ENCODE assay signal across 13 cellular contexts in genomic region chr6:122758927-122759334, GRCh38. TPM values are rescaled to one million over a fixed set of nuclear protein-coding genes. Genes with fewer than 3 reads are reported as not detected.
DNase-seq lines count a peak whose midpoint lies in the region; ATAC-seq and TF ChIP-seq lines count a peak whose summit lies in the region.
"Had no signal": no experiment of that assay in that cellular context is flagged by ENCODE, and none has a peak within 500 bp of the region (broad histone marks: within the 10 kb centered on the region; RNA-seq: fewer than 3 reads in every experiment).

No MANE protein-coding gene starts in this region.

- peaks cover 3% of the 10 kb centered on the region for H3K27me3 Mint-ChIP-seq in activated T-helper 17 cell treated with anti-CD3 and anti-CD28 coated beads, Interleukin-2, amount 50 U/mL, for 72 hours

- H3K27ac Mint-ChIP-seq in activated T-helper 17 cell treated with anti-CD3 and anti-CD28 coated beads, Interleukin-2, amount 50 U/mL, for 72 hours: no peak overlapping the region

- TF ChIP-seq EP300 in ovary (IDR thresholded peaks at IDR 0.05): no peak
- no peak for TF ChIP-seq EP300 in transverse colon (IDR thresholded peaks at IDR 0.05; ENCODE audit: low read depth)

- H3K4me1 Mint-ChIP-seq in activated T-helper 17 cell treated with anti-CD3 and anti-CD28 coated beads, Interleukin-2, amount 50 U/mL, for 72 hours: no peaks in the 10 kb centered on the region

- H3K27me3 ChIP-seq in ovary (no peaks in the 10 kb centered on the region), right lobe of liver (no peaks in the 10 kb centered on the region), transverse colon (no peaks in the 10 kb centered on the region)
- H3K27me3 ChIP-seq: MG63 had no signal

- no peaks in the 10 kb centered on the region for H3K36me3 ChIP-seq in ovary
- no peaks in the 10 kb centered on the region for H3K36me3 ChIP-seq in right lobe of liver
- no peaks in the 10 kb centered on the region for H3K36me3 ChIP-seq in transverse colon
- H3K36me3 ChIP-seq: MG63 had no signal

- H3K4me3 ChIP-seq in ovary (no peak overlapping the region), right lobe of liver (no peak overlapping the region), transverse colon (no peak overlapping the region)
- H3K4me3 ChIP-seq: MG63 had no signal

- DNase-seq in ovary (no peak), right lobe of liver (no peak), transverse colon (no peak), NCI-H774 (lab: John Stamatoyannopoulos, UW) (no peak)
- DNase-seq: amniotic stem cell, DMS79 treated with DMSO at 0.1 percent for 48 hours, MG63 had no signal

- peak; percentile 100 for ATAC-seq in GM18907 (IDR thresholded peaks at IDR 0.05; ENCODE audit: unreplicated experiment)
- peak; percentile 99 for ATAC-seq in GM21529 (IDR thresholded peaks at IDR 0.05; ENCODE audit: unreplicated experiment)
- peak; percentile 82 for ATAC-seq in HG03139 (IDR thresholded peaks at IDR 0.05; ENCODE audit: unreplicated experiment)
- ATAC-seq in activated T-helper 17 cell treated with anti-CD3 and anti-CD28 coated beads, Interleukin-2, amount 50 U/mL, for 72 hours (replicated peaks): peak; percentile 77
- no peak for ATAC-seq in right lobe of liver

- no peak for TF ChIP-seq CTCF in ovary (IDR thresholded peaks at IDR 0.05)
- TF ChIP-seq CTCF in right lobe of liver (IDR thresholded peaks at IDR 0.05): no peak
- no peak for TF ChIP-seq CTCF in transverse colon (IDR thresholded peaks at IDR 0.05)

- no peak overlapping the region for H3K4me3 Mint-ChIP-seq in activated T-helper 17 cell treated with anti-CD3 and anti-CD28 coated beads, Interleukin-2, amount 50 U/mL, for 72 hours

- in situ Hi-C loops in transverse colon (cut with MboI; ENCODE audit: low pct_ligation_motif_present in 1 of 4, low pct_unique_long_range_greater_than_20kb in 1 of 4, low sequenced_read_pairs in 3 of 4): no loop called here

- no peak overlapping the region for H3K27ac ChIP-seq in ovary
- no peak overlapping the region for H3K27ac ChIP-seq in right lobe of liver
- H3K27ac ChIP-seq in transverse colon: no peak overlapping the region

- intact Hi-C loops in ovary (cut with DNase I) (no loop called here), right lobe of liver (cut with DNase I) (no loop called here), transverse colon (cut with DNase I; ENCODE audit: low total_unique reads) (no loop called here)

- H3K9me3 ChIP-seq in ovary (no peaks in the 10 kb centered on the region), right lobe of liver (no peaks in the 10 kb centered on the region), transverse colon (no peaks in the 10 kb centered on the region)
- H3K9me3 ChIP-seq: MG63 had no signal

- no peaks in the 10 kb centered on the region for H3K4me1 ChIP-seq in ovary (ENCODE audit: insufficient read depth)
- H3K4me1 ChIP-seq in right lobe of liver: peaks cover 0 to 4% (median 0%) of the 10 kb centered on the region in 4 donors
- H3K4me1 ChIP-seq in transverse colon: peaks cover 0 to 4% (median 0%) of the 10 kb centered on the region in 4 donors

- TF ChIP-seq POLR2A in ovary (IDR thresholded peaks at IDR 0.05) (no peak), right lobe of liver (IDR thresholded peaks at IDR 0.05) (no peak), transverse colon (IDR thresholded peaks at IDR 0.05) (no peak)

- H3K9me3 Mint-ChIP-seq in activated T-helper 17 cell treated with anti-CD3 and anti-CD28 coated beads, Interleukin-2, amount 50 U/mL, for 72 hours: no peaks in the 10 kb centered on the region

- H3K36me3 Mint-ChIP-seq in activated T-helper 17 cell treated with anti-CD3 and anti-CD28 coated beads, Interleukin-2, amount 50 U/mL, for 72 hours (ENCODE audit: low read depth): no peaks in the 10 kb centered on the region

- 46 to 63% (median 56%) methylated on average over 1 of the region's 1 CpG for WGBS in ovary, 3 donors
- 31% methylated on average over 1 of the region's 1 CpG for WGBS in right lobe of liver (ENCODE audit: insufficient coverage, low coverage, low lambda C conversion rate, missing lambda C conversion rate)
- 46 to 60% methylated on average over 1 of the region's 1 CpG for WGBS in transverse colon (ENCODE audit: low coverage in 1 of 2), 2 donors

RNA-seq across cellular contexts. Expression of gene FABP7, which starts 20.6 kb away (rescaled TPM):
- not detected for total RNA-seq in activated T-helper 17 cell treated with anti-CD3 and anti-CD28 coated beads, Interleukin-2, amount 50 U/mL, for 72 hours
- total RNA-seq in ovary: not detected
- polyA plus RNA-seq in ovary: not detected
- total RNA-seq in right lobe of liver: not detected
- under 1 TPM in 2 of 4 donors, not detected in 2; 0.48 to 0.55 TPM for total RNA-seq in transverse colon
- total RNA-seq: endothelial cell of umbilical vein, posterior vena cava had no signal
- polyA plus RNA-seq: endothelial cell of umbilical vein had no signal

RNA-seq across cellular contexts. Expression of gene SMPDL3A, which starts 30.1 kb away (rescaled TPM):
- total RNA-seq in activated T-helper 17 cell treated with anti-CD3 and anti-CD28 coated beads, Interleukin-2, amount 50 U/mL, for 72 hours: under 1 TPM; 0.29 to 0.58 TPM
- 1 to 10 TPM; 3.5 to 9.3 (median 5.8) TPM for total RNA-seq in ovary
- polyA plus RNA-seq in ovary: 10 to 100 TPM in 1 of 2 donors, 1 to 10 TPM in 1; 9.1 to 14.1 TPM
- 10 to 100 TPM; 27.5 to 51.9 (median 36.1) TPM for total RNA-seq in right lobe of liver
- 100 to 1,000 TPM in 3 of 4 donors, 10 to 100 TPM in 1; 10.1 to 353 (median 172) TPM for total RNA-seq in transverse colon

Comparison
In these comparisons a context has a peak if more than half of its experiments do, and no peak if none do; other contexts are left out.
1. ATAC-seq: peak in GM18907 (single experiment), GM21529 (single experiment), HG03139 (single experiment) and activated T-helper 17 cell treated with anti-CD3 and anti-CD28 coated beads, Interleukin-2, amount 50 U/mL, for 72 hours (single experiment); none in right lobe of liver (0 of 4).